ENCODE assay signal across 8 cellular contexts in the genomic region with DNA sequence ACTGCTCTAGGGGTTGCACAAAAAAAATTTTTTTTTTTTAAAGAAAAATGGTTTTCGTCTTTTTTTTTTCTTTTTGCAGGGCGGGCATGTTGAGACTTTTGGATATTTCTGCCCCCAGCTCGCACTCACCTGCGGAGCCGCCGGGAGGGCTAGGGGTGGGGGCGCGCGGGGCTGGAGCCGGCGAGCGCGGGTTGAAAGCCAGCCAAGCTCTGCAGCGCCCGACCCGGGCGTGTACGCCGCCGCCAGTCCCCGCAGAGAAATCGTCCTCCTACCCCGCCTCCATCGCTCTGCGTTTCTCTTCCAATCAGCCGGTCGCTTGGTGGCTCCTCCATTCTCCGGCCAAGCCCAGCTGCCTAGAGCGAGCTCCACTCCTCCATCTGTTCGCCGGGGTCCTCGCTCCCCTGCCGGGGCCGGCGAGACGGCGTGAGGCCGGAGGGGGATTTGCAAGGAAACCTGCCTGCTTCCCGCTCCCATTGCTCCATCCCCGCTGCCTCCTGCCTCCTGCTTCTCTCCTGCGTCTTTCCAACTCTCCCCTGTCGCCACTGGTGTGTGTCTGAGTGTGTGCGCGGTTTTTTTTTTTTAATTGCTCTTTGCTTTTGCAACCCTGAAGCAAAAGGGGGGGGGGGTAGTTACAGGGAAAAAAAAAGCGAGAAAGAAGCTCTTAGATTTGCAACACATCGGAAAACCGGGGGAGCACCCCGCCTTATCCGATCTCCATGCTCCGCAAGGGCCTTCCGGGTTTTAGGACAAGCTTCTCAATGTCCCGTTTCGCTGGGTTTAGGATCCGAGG. TPM values are rescaled to one million over a fixed set of nuclear protein-coding genes. Genes with fewer than 3 reads are reported as not detected.
DNase-seq lines count a peak whose midpoint lies in the region; ATAC-seq and TF ChIP-seq lines count a peak whose summit lies in the region.

No MANE protein-coding gene starts in this region.

- H3K9me3 ChIP-seq in A673 (ENCODE audit: low read depth, low read length, poor library complexity, severe bottlenecking): no peaks in the 10 kb centered on the region
- H3K9me3 ChIP-seq in WERI-Rb-1 (ENCODE audit: severe bottlenecking): no peaks in the 10 kb centered on the region

- DNase-seq in A673 (ENCODE audit: low spot score): peak; percentile 78
- peak; percentile 86 for DNase-seq in GM20000 (ENCODE audit: low spot score)
- peak; percentile 85 for DNase-seq in NCI-H2227 (lab: John Stamatoyannopoulos, UW; ENCODE audit: unreplicated experiment)
- DNase-seq in WERI-Rb-1: peak; percentile 86
- peak in 58 of 61 donors; percentile 23 to 81 (median 70) for DNase-seq in caudate nucleus (lab: John Stamatoyannopoulos, UW)
- peak; percentile 78 for DNase-seq in inferior parietal cortex (ENCODE audit: extremely low spot score)

- CTCF ChIA-PET in A673 (lab: Charles Lee): interaction anchor here (0.5 to 0.8 kb wide), 4 partner anchors 101 to 928 kb away, joined by 3 to 5 read pairs (median 4); no protein-coding TSS in a partner anchor

- peaks cover 9% of the 10 kb centered on the region for H3K4me1 ChIP-seq in A673 (ENCODE audit: insufficient read depth, low read length, poor library complexity, severe bottlenecking)

- TF ChIP-seq CTCF in A673 (conservative IDR thresholded peaks at IDR 0.05; ENCODE audit: low read depth, low read length): no peak
- no peak for TF ChIP-seq CTCF in GM20000 (IDR thresholded peaks at IDR 0.05; ENCODE audit: extremely low read depth, missing control alignments)
- TF ChIP-seq CTCF in WERI-Rb-1 (IDR thresholded peaks at IDR 0.05; ENCODE audit: low read depth, low read length): no peak

- H3K27me3 ChIP-seq in A673 (replicated peaks; ENCODE audit: insufficient read depth, low read depth, low read length, poor library complexity) (no peaks in the 10 kb centered on the region), WERI-Rb-1 (ENCODE audit: insufficient read depth, low read depth, severe bottlenecking) (no peaks in the 10 kb centered on the region)

- BruUV-seq in A673 (replicated peaks; lab: Mats Ljungman, UMichigan): TSS peak; percentile 49

- peak overlapping the region; percentile 70 for H3K27ac ChIP-seq in A673 (ENCODE audit: low read depth, low read length, poor library complexity, severe bottlenecking)
- peak overlapping the region; percentile 99 for H3K27ac ChIP-seq in WERI-Rb-1
- peak overlapping the region; percentile 96 for H3K27ac ChIP-seq in caudate nucleus (ENCODE audit: low read depth, low read length)
- H3K27ac ChIP-seq in skin epidermis: peak overlapping the region; percentile 96 to 100 (median 99)

- peaks cover 9% of the 10 kb centered on the region for H3K36me3 ChIP-seq in A673 (ENCODE audit: insufficient read depth, low read length, poor library complexity, severe bottlenecking)
- H3K36me3 ChIP-seq in WERI-Rb-1: peaks cover 28% of the 10 kb centered on the region

- intact Hi-C loops in A673 (cut with micrococcal nuclease; ENCODE audit: unreplicated experiment): loop anchor here (5.0 kb wide), 1 partner anchor 106 kb away; no protein-coding TSS in a partner anchor

- peak overlapping the region; percentile 72 for H3K4me3 ChIP-seq in A673 (ENCODE audit: low read depth, low read length, poor library complexity, severe bottlenecking)
- peak overlapping the region; percentile 68 for H3K4me3 ChIP-seq in WERI-Rb-1 (ENCODE audit: low read depth, low read length)
- peak overlapping the region; percentile 76 to 94 (median 87) for H3K4me3 ChIP-seq in skin epidermis

- POLR2A ChIA-PET in A673 (lab: Charles Lee; ENCODE audit: low non-redundant PET): interaction anchor here (0.6 kb wide), 1 partner anchor 11 kb away, joined by 4 read pairs; no protein-coding TSS in a partner anchor

- ATAC-seq in HG02981 (IDR thresholded peaks at IDR 0.05; ENCODE audit: unreplicated experiment): no peak

RNA-seq across cellular contexts. Expression of a gene that starts 1.8 kb away (rescaled TPM):
- 101 and 114 TPM in 2 replicates for total RNA-seq in A673 (2021)

RNA-seq across cellular contexts. Expression of a gene that starts 21.6 kb away (rescaled TPM):
- total RNA-seq in A673 (2021): 36.9 and 44.5 TPM in 2 replicates

RNA-seq across cellular contexts. Expression of a gene that starts 34.5 kb away (rescaled TPM):
- total RNA-seq in A673 (2021): 13.0 and 13.3 TPM in 2 replicates

RNA-seq across cellular contexts. Expression of a gene that starts 46.7 kb away (rescaled TPM):
- total RNA-seq in A673 (2021): not detected in 2 replicates

RNA-seq across cellular contexts. Expression of a gene that starts 50.8 kb away (rescaled TPM):
- total RNA-seq in A673 (2021): 0.17 TPM in 1 of 2 replicates, not detected in the other
